Comparison of ENCODE assay signal across 21 cellular contexts in the genomic region with DNA sequence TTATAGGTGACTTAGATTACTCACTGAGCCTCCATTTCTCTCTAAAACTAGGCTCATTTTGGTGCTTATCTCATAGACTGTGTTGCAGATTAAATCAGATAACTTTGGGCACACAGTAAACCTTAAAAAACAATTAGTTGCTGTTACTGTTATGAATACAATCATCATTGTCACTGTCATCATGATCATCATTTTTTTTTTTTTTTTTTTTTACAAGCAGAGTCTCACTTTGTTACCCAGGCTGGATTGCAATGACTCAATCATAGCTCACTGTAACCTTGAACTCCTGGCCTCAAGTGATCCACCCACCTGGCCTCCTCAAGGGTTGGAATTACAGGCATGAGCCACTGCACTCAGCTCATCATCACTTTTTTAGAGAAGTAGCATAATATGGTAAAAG. TPM values are rescaled to one million over a fixed set of nuclear protein-coding genes. Genes with fewer than 3 reads are reported as not detected.
DNase-seq lines count a peak whose midpoint lies in the region; ATAC-seq, FAIRE-seq and TF ChIP-seq lines count a peak whose summit lies in the region.
"Had no signal": no experiment of that assay in that cellular context is flagged by ENCODE, and none has a peak within 500 bp of the region (broad histone marks: within the 10 kb centered on the region; RNA-seq: fewer than 3 reads in every experiment).

No MANE protein-coding gene starts in this region.

- H3K4me2 ChIP-seq in PC-3 (ENCODE audit: low read length), result no peak overlapping the region
- H3K4me2 ChIP-seq: BLaER1 treated with 17β-estradiol and CSF1 and Interleukin-3, amounts not matched to agents 10 nM and 100 nM had no signal

- H3K27me3 ChIP-seq in PC-3 (ENCODE audit: low read length), result no peaks in the 10 kb centered on the region
- no peaks in the 10 kb centered on the region for H3K27me3 ChIP-seq in bronchial epithelial cell (ENCODE audit: control insufficient read depth, insufficient read depth, low read length)
- H3K27me3 ChIP-seq: BLaER1 treated with 17β-estradiol and CSF1 and Interleukin-3, amounts not matched to agents 10 nM and 100 nM; ovary; Peyer's patch; sigmoid colon had no signal

- intact Hi-C loops in PC-3 (cut with micrococcal nuclease), result loop anchor here (10.0 kb wide), 1 partner anchor 236 kb away; no protein-coding TSS in a partner anchor

- no peak for FAIRE-seq in bronchial epithelial cell (lab: Jason Lieb, UNC)
- FAIRE-seq: colon, GM12891 had no signal

- H3K36me3 Mint-ChIP-seq in activated CD8-positive, alpha-beta memory T cell treated with anti-CD3 and anti-CD28 coated beads, Interleukin-2, amount 10 ng/mL, durations not matched to agents 7 days and 5 days, result peaks cover 13% of the 10 kb centered on the region

- no peak for TF ChIP-seq CTCF in PC-3 (conservative IDR thresholded peaks at IDR 0.05; ENCODE audit: low read depth, low read length)
- TF ChIP-seq CTCF in bronchial epithelial cell (IDR thresholded peaks at IDR 0.05; ENCODE audit: insufficient read depth, low read length, severe bottlenecking), result no peak

- H2AFZ ChIP-seq in PC-3 (ENCODE audit: low read length), result no peak overlapping the region

- no peak overlapping the region for H3K27ac Mint-ChIP-seq in activated CD8-positive, alpha-beta memory T cell treated with anti-CD3 and anti-CD28 coated beads, Interleukin-2, amount 10 ng/mL, durations not matched to agents 7 days and 5 days
- H3K27ac Mint-ChIP-seq: endodermal cell; HFFc6; memory B cell; naive thymus-derived CD4-positive, alpha-beta T cell had no signal

- H3K4me3 ChIP-seq in PC-3 (ENCODE audit: low read length) (no peak overlapping the region), bronchial epithelial cell (ENCODE audit: low read depth, low read length) (no peak overlapping the region)
- H3K4me3 ChIP-seq: BLaER1 treated with 17β-estradiol and CSF1 and Interleukin-3, amounts not matched to agents 10 nM and 100 nM; ovary; Peyer's patch; sigmoid colon had no signal

- CTCF ChIA-PET in activated CD8-positive, alpha-beta memory T cell treated with anti-CD3 and anti-CD28 coated beads, Interleukin-2, amount 10 ng/mL, durations not matched to agents 7 days and 5 days (lab: Charles Lee), result no interaction called here
- CTCF ChIA-PET in PC-3 (lab: Charles Lee), result no interaction called here

- no peak overlapping the region for H3K9ac ChIP-seq in PC-3 (ENCODE audit: low read length)
- H3K9ac ChIP-seq: BLaER1 treated with 17β-estradiol and CSF1 and Interleukin-3, amounts not matched to agents 10 nM and 100 nM had no signal

- H3K36me3 ChIP-seq in PC-3 (ENCODE audit: low read depth, low read length) (no peaks in the 10 kb centered on the region), bronchial epithelial cell (ENCODE audit: control insufficient read depth, insufficient read depth, low read length) (no peaks in the 10 kb centered on the region)
- H3K36me3 ChIP-seq: ovary, Peyer's patch had no signal

- DNase-seq in activated CD8-positive, alpha-beta memory T cell treated with anti-CD3 and anti-CD28 coated beads, Interleukin-2, amount 50 U/mL, for 24 hours (ENCODE audit: extremely low read depth), result peak; percentile 10
- DNase-seq in activated CD8-positive, alpha-beta memory T cell treated with anti-CD3 and anti-CD28 coated beads, Interleukin-2, amount 10 ng/mL, durations not matched to agents 7 days and 5 days, result no peak
- DNase-seq in PC-3 (peak; percentile 4), bronchial epithelial cell (ENCODE audit: low read depth) (peak; percentile 15)
- peak; percentile 48 for DNase-seq in stimulated activated CD4-positive, alpha-beta T cell treated with anti-CD3 and anti-CD28 coated beads, Interleukin-4, amount 100 ng/mL, for 24 hours
- DNase-seq: activated CD4-positive, alpha-beta T cell treated with anti-CD3 and anti-CD28 coated beads, Interleukin-2, amount 50 U/mL, for 1 hour; activated gamma-delta T cell; endodermal cell; HFFc6; naive thymus-derived CD4-positive, alpha-beta T cell; NCI-H1694; ovary; Peyer's patch; sigmoid colon had no signal

- no peaks in the 10 kb centered on the region for H3K9me2 ChIP-seq in PC-3 (replicated peaks; ENCODE audit: low read length)

- no peaks in the 10 kb centered on the region for H3K9me3 ChIP-seq in PC-3 (ENCODE audit: low read length)
- H3K9me3 ChIP-seq: ovary, Peyer's patch, sigmoid colon had no signal

- POLR2A ChIA-PET in PC-3 (lab: Charles Lee; ENCODE audit: unreplicated experiment), result no interaction called here

- no peaks in the 10 kb centered on the region for H3K9me3 Mint-ChIP-seq in activated CD8-positive, alpha-beta memory T cell treated with anti-CD3 and anti-CD28 coated beads, Interleukin-2, amount 10 ng/mL, durations not matched to agents 7 days and 5 days (ENCODE audit: low read depth)
- H3K9me3 Mint-ChIP-seq: HFFc6; memory B cell; naive thymus-derived CD4-positive, alpha-beta T cell had no signal

- no peaks in the 10 kb centered on the region for H3F3A ChIP-seq in PC-3 (ENCODE audit: low read length, unreplicated experiment)

- H3K4me1 Mint-ChIP-seq in activated CD8-positive, alpha-beta memory T cell treated with anti-CD3 and anti-CD28 coated beads, Interleukin-2, amount 10 ng/mL, durations not matched to agents 7 days and 5 days, result peaks cover 3% of the 10 kb centered on the region

- H4K20me1 ChIP-seq in PC-3 (ENCODE audit: low read length), result no peaks in the 10 kb centered on the region
- H4K20me1 ChIP-seq: BLaER1 treated with 17β-estradiol and CSF1 and Interleukin-3, amounts not matched to agents 10 nM and 100 nM had no signal

- no peak overlapping the region for H3K27ac ChIP-seq in PC-3 (ENCODE audit: low read length)
- H3K27ac ChIP-seq: BLaER1 treated with 17β-estradiol and CSF1 and Interleukin-3, amounts not matched to agents 10 nM and 100 nM; ovary; Peyer's patch; sigmoid colon had no signal

- no peaks in the 10 kb centered on the region for H3K27me3 Mint-ChIP-seq in activated CD8-positive, alpha-beta memory T cell treated with anti-CD3 and anti-CD28 coated beads, Interleukin-2, amount 10 ng/mL, durations not matched to agents 7 days and 5 days
- H3K27me3 Mint-ChIP-seq: memory B cell; naive thymus-derived CD4-positive, alpha-beta T cell had no signal

- no peaks in the 10 kb centered on the region for H3K4me1 ChIP-seq in PC-3 (ENCODE audit: insufficient read depth, low read length)
- H3K4me1 ChIP-seq: BLaER1 treated with 17β-estradiol and CSF1 and Interleukin-3, amounts not matched to agents 10 nM and 100 nM; Peyer's patch; sigmoid colon had no signal

- no TSS peak for BruUV-seq in PC-3 (replicated peaks; lab: Mats Ljungman, UMichigan)

- H3K4me3 Mint-ChIP-seq in activated CD8-positive, alpha-beta memory T cell treated with anti-CD3 and anti-CD28 coated beads, Interleukin-2, amount 10 ng/mL, durations not matched to agents 7 days and 5 days, result no peak overlapping the region
- H3K4me3 Mint-ChIP-seq: endodermal cell; HFFc6; memory B cell; naive thymus-derived CD4-positive, alpha-beta T cell had no signal

- no peaks in the 10 kb centered on the region for H3K79me2 ChIP-seq in PC-3 (ENCODE audit: low read length)

- ATAC-seq in activated CD8-positive, alpha-beta memory T cell treated with anti-CD3 and anti-CD28 coated beads, Interleukin-2, amount 10 ng/mL, durations not matched to agents 7 days and 5 days, result no peak
- ATAC-seq in PC-3, result no peak
- no peak for ATAC-seq in HG03442 (IDR thresholded peaks at IDR 0.05; ENCODE audit: unreplicated experiment)
- ATAC-seq in HG03520 (IDR thresholded peaks at IDR 0.05; ENCODE audit: unreplicated experiment), result no peak
- ATAC-seq in HG02885 (IDR thresholded peaks at IDR 0.05; ENCODE audit: poor library complexity, unreplicated experiment), result no peak
- ATAC-seq: naive thymus-derived CD4-positive, alpha-beta T cell had no signal

RNA-seq across cellular contexts. Expression of gene VWA8, which starts 60.0 kb away (rescaled TPM):
- total RNA-seq in activated CD8-positive, alpha-beta memory T cell treated with anti-CD3 and anti-CD28 coated beads, Interleukin-2, amount 10 ng/mL, durations not matched to agents 7 days and 5 days, result 10 to 100 TPM; 14.9 to 17.4 TPM
- total RNA-seq in PC-3 (2014; rRNA removed) (10.0 and 12.2 TPM in 2 replicates), bronchial epithelial cell (17.1 and 18.9 TPM in 2 replicates)
